Comparison of ENCODE assay signal across 24 cellular contexts in the genomic region with DNA sequence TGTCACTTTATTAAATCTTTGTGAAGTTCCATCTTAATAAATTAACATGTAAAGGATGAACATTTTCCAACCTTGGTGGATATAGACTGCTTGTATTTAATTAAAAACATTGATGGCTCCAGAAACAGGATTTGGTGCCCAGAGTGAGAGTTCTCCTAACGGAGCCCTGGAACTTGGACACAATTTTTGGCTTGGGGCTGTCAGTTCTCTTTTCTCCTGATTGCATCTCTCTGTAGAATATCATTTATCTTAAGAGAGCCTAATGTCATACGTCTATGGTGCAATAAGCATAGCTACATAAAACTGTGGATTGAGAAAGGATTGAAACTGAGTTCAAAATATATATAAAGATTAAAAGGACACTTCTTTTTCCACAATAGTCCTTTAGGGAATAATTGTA.
"Had no signal": no experiment of that assay in that cellular context is flagged by ENCODE, and none has a peak within 500 bp of the region (broad histone marks: within the 10 kb centered on the region; RNA-seq: fewer than 3 reads in every experiment).

No MANE protein-coding gene starts in this region.

- H3K27ac ChIP-seq: colonic mucosa, epithelial cell of prostate, gastrocnemius medialis, heart left ventricle, hepatocyte, lower lobe of right lung had no signal

- H3K9me3 ChIP-seq: colonic mucosa, esophagus squamous epithelium, gastrocnemius medialis, heart left ventricle, lower lobe of right lung had no signal

- H3K4me3 ChIP-seq: colonic mucosa, esophagus squamous epithelium, gastrocnemius medialis, heart left ventricle, hepatocyte, lower lobe of right lung had no signal

- H3K4me2 ChIP-seq: hepatocyte had no signal

- H2AFZ ChIP-seq: hepatocyte had no signal

- DNase-seq: colonic mucosa; cortex of kidney; effector CD8-positive, alpha-beta T cell; effector memory CD8-positive, alpha-beta T cell; endodermal cell; erythroblast; esophagus squamous epithelium; foreskin melanocyte; gastrocnemius medialis; heart left ventricle; hypothalamus; immature natural killer cell; islet precursor cell; kidney; kidney glomerular epithelial cell; left colon; left ventricle myocardium superior; lower lobe of right lung; naive thymus-derived CD4-positive, alpha-beta T cell; natural killer cell had no signal

- H3K36me3 ChIP-seq: colonic mucosa, esophagus squamous epithelium, gastrocnemius medialis, heart left ventricle, lower lobe of right lung had no signal

- H3K4me1 ChIP-seq: colonic mucosa, esophagus squamous epithelium, gastrocnemius medialis, heart left ventricle, lower lobe of right lung had no signal

- H3K27me3 ChIP-seq: colonic mucosa, esophagus squamous epithelium, gastrocnemius medialis, heart left ventricle, hepatocyte had no signal

- ATAC-seq: effector memory CD8-positive, alpha-beta T cell; esophagus mucosa; gastrocnemius medialis; heart left ventricle; left colon; left lobe of liver; left ventricle myocardium superior; lower lobe of right lung; naive thymus-derived CD4-positive, alpha-beta T cell; natural killer cell had no signal

- H3K79me2 ChIP-seq: hepatocyte had no signal
